Comparison of ENCODE assay signal across 1 cellular context in the genomic region with DNA sequence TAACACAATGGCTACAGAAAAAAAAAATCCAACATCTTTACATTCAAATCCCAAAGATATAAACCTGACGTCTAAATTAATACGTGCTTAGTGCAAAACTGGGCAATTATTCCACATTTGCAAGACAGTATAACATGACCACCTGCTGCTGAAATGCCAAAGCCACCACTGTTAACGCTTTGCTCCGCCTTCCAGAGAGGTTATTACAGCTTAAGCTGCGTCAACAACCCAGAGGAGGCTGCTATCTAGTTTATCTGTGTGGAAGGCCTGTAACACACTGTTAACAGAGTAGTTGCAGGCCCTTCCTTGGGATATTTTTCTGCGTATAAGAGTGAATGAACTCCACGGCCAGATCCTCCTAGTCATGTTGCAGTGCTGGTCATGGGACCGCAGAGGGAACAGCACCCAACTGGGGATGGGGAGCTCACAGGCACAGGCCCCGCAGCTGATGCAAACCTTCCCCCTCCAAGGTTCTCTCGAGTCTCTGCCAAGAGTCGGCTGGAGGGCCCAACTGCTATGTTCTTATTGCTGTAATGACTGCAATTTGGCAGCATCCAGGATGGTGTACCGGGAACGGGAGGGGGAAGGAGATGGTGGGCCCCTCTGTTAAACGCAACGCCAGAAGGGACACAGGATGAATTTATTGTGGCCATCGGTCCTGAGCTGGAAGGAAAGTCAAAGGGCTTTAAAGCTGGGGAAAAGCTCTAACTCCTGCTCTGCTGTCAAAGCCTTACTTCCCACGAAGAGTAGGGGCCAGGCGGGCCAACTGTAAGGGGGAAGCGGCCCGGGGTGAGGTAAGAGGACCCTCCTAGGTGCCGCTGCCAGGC.
TF ChIP-seq lines count a peak whose summit lies in the region.

No MANE protein-coding gene starts in this region.

TF ChIP-seq in K562, 482 proteins besides CTCF, POLR2A, EP300 and RAD21 (continued from another document and continues in another):
- TF ChIP-seq CTCFL (IDR thresholded peaks at IDR 0.05; ENCODE audit: borderline replicate concordance, insufficient read depth, low read depth, low read length, poor library complexity, severe bottlenecking) (no peak), ZNF586 (CRISPR knock-in tag; conservative IDR thresholded peaks at IDR 0.05) (no peak), SRSF3 (IDR thresholded peaks at IDR 0.05; ENCODE audit: insufficient read depth, low read length) (no peak), ZBTB43 (CRISPR knock-in tag; IDR thresholded peaks at IDR 0.05) (no peak), ZNF347 (CRISPR knock-in tag; IDR thresholded peaks at IDR 0.05; ENCODE audit: low read depth) (no peak), ZNF23 (CRISPR knock-in tag; IDR thresholded peaks at IDR 0.05) (no peak), GTF2E2 (tag; IDR thresholded peaks at IDR 0.05) (peak; percentile 81), TAF9B (IDR thresholded peaks at IDR 0.05; ENCODE audit: partially characterized antibody) (no peak), USF1 (CRISPR knock-in tag; IDR thresholded peaks at IDR 0.05) (peak; percentile 50; the same call in 1 of the 2 replicates), XRCC4 (IDR thresholded peaks at IDR 0.05; ENCODE audit: extremely low read depth, insufficient read depth, insufficient read length) (no peak), ZBTB40 (IDR thresholded peaks at IDR 0.05) (no peak; the same call in 1 of the 2 replicates), ZBTB40 (CRISPR knock-in tag; IDR thresholded peaks at IDR 0.05) (no peak), ZNF764 (CRISPR knock-in tag; IDR thresholded peaks at IDR 0.05; ENCODE audit: low read depth) (no peak), HNRNPK (IDR thresholded peaks at IDR 0.05; ENCODE audit: low read depth, low read length, poor library complexity, severe bottlenecking) (no peak), ELK3 (CRISPR knock-in tag; IDR thresholded peaks at IDR 0.05) (no peak), TRIM24 (IDR thresholded peaks at IDR 0.05) (peak in 1 of 2 experiments; percentile 60; a peak in 1 of 4 replicates), SAP30 (IDR thresholded peaks at IDR 0.05; ENCODE audit: borderline replicate concordance, insufficient read depth, low read depth, low read length, poor library complexity, severe bottlenecking) (no peak), SMAD2 (IDR thresholded peaks at IDR 0.05; ENCODE audit: low read depth, low read length) (no peak), TBP (optimal IDR thresholded peaks at IDR 0.05; ENCODE audit: low read depth, low read length) (peak; percentile 72), BRCA1 (IDR thresholded peaks at IDR 0.05) (no peak), BRCA1 (CRISPR knock-in tag; IDR thresholded peaks at IDR 0.05) (no peak), MAFK (IDR thresholded peaks at IDR 0.05; ENCODE audit: low read length) (peak; percentile 69; the same call in 1 of the 2 replicates), NR2C1 (IDR thresholded peaks at IDR 0.05) (no peak), NR2C1 (tag; IDR thresholded peaks at IDR 0.05) (no peak), U2AF1 (optimal IDR thresholded peaks at IDR 0.05; ENCODE audit: low read depth, low read length) (no peak), HMGN3 (IDR thresholded peaks at IDR 0.05; ENCODE audit: borderline replicate concordance, extremely low read depth, insufficient read length, low read depth, low read length) (no peak), KAT8 (IDR thresholded peaks at IDR 0.05; ENCODE audit: low read depth) (no peak), NCOA6 (IDR thresholded peaks at IDR 0.05) (no peak), ZKSCAN8 (CRISPR knock-in tag; IDR thresholded peaks at IDR 0.05) (no peak), SLC30A9 (CRISPR knock-in tag; IDR thresholded peaks at IDR 0.05) (no peak), ZNF184 (CRISPR knock-in tag; IDR thresholded peaks at IDR 0.05) (no peak), EWSR1 (IDR thresholded peaks at IDR 0.05; ENCODE audit: borderline replicate concordance, low read depth, partially characterized antibody) (no peak), ZFX (CRISPR knock-in tag; IDR thresholded peaks at IDR 0.05) (peak; percentile 85), ATF1 (CRISPR knock-in tag; IDR thresholded peaks at IDR 0.05) (no peak), ATF1 (tag; IDR thresholded peaks at IDR 0.05) (peak; percentile 60), SAFB (IDR thresholded peaks at IDR 0.05; ENCODE audit: borderline replicate concordance, low read depth, low read length) (no peak), ZNF696 (CRISPR knock-in tag; conservative IDR thresholded peaks at IDR 0.05) (no peak), ILF3 (IDR thresholded peaks at IDR 0.05; ENCODE audit: borderline replicate concordance) (no peak), TFE3 (CRISPR knock-in tag; IDR thresholded peaks at IDR 0.05) (peak; percentile 52), FOXA3 (CRISPR knock-in tag; conservative IDR thresholded peaks at IDR 0.05 in 1 of 2, IDR thresholded peaks at IDR 0.05 in 1 of 2) (peak; percentile 78 to 96), SNRNP70 (optimal IDR thresholded peaks at IDR 0.05; ENCODE audit: low read depth, low read length) (no peak), FOXK2 (conservative IDR thresholded peaks at IDR 0.05 in 1 of 2, IDR thresholded peaks at IDR 0.05 in 1 of 2; ENCODE audit: low read depth in 2 of 2) (peak; percentile 87 to 88)
- TF ChIP-seq, protein P1, sequence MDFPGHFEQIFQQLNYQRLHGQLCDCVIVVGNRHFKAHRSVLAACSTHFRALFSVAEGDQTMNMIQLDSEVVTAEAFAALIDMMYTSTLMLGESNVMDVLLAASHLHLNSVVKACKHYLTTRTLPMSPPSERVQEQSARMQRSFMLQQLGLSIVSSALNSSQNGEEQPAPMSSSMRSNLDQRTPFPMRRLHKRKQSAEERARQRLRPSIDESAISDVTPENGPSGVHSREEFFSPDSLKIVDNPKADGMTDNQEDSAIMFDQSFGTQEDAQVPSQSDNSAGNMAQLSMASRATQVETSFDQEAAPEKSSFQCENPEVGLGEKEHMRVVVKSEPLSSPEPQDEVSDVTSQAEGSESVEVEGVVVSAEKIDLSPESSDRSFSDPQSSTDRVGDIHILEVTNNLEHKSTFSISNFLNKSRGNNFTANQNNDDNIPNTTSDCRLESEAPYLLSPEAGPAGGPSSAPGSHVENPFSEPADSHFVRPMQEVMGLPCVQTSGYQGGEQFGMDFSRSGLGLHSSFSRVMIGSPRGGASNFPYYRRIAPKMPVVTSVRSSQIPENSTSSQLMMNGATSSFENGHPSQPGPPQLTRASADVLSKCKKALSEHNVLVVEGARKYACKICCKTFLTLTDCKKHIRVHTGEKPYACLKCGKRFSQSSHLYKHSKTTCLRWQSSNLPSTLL (IDR thresholded peaks at IDR 0.05): peak; percentile 94
- TF ChIP-seq, protein P2, sequence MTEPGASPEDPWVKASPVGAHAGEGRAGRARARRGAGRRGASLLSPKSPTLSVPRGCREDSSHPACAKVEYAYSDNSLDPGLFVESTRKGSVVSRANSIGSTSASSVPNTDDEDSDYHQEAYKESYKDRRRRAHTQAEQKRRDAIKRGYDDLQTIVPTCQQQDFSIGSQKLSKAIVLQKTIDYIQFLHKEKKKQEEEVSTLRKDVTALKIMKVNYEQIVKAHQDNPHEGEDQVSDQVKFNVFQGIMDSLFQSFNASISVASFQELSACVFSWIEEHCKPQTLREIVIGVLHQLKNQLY (CRISPR knock-in tag; conservative IDR thresholded peaks at IDR 0.05): no peak
